10 cellular contexts compared by ENCODE assay signal in genomic region chr15:37360724-37361123, GRCh38.
"Had no signal": no experiment of that assay in that cellular context is flagged by ENCODE, and none has a peak within 500 bp of the region (broad histone marks: within the 10 kb centered on the region; RNA-seq: fewer than 3 reads in every experiment).

No MANE protein-coding gene starts in this region.

- H3K4me3 ChIP-seq: GM23248, HAP-1 had no signal

- H3K4me2 ChIP-seq: KMS-11 had no signal

- H3K9ac ChIP-seq: GM23248, KMS-11 had no signal

- H3K36me3 ChIP-seq: HAP-1 had no signal

- H3K27ac ChIP-seq: GM23248, HL-60, KMS-11 had no signal

- H2AFZ ChIP-seq: GM23248 had no signal

- ATAC-seq: HCT116 had no signal

- DNase-seq: GM23248, GOT3, H7, HFFc6, IMR-90, KBM-7 had no signal

- H3K9me3 ChIP-seq: HAP-1 had no signal
